Comparison of ENCODE assay signal across 23 cellular contexts in the genomic region with DNA sequence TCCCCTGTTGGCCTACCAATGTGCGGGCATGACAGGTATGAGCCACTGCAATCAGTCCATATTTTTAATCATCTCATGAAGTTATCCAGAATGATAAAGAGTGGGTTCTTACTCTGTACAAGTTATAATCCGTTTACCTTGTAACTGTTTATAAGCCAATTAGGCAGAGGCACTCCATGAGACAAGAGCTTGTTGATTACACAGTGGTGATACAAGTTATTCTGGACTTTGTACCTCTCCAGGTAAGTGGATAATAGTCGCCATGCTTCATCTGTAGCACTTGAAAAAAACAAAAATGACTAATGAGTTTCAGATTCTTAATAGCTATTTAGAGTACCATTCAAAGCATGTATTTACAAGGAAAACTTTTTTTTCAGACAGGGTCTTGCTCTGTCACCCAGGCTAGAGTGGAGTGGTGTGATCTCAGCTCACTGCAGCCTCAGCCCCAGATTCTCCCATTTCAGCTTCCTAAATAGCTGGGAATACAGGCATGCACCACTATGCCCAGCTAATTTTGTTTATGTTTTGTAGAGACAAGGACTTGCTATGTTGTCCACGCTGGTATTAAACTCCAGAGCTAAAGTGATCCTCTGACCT. TPM values are rescaled to one million over a fixed set of nuclear protein-coding genes. Genes with fewer than 3 reads are reported as not detected.
A peak's percentile ranks its signal among the peaks of the same experiment; 100 is the strongest.
DNase-seq lines count a peak whose midpoint lies in the region; TF ChIP-seq lines count a peak whose summit lies in the region.
"Had no signal": no experiment of that assay in that cellular context is flagged by ENCODE, and none has a peak within 500 bp of the region (broad histone marks: within the 10 kb centered on the region; RNA-seq: fewer than 3 reads in every experiment).

No MANE protein-coding gene starts in this region.

- H3K36me3 ChIP-seq in right atrium auricular region (peaks cover 27% of the 10 kb centered on the region), BE2C (peaks cover 9% of the 10 kb centered on the region; the same call in 1 of the 2 replicates)

- H3K4me3 ChIP-seq in right atrium auricular region (no peak overlapping the region), BE2C (ENCODE audit: low read depth, low read length) (no peak overlapping the region)
- H3K4me3 ChIP-seq: adrenal gland; BLaER1 treated with 17β-estradiol and CSF1 and Interleukin-3, amounts not matched to agents 10 nM and 100 nM; transverse colon had no signal

- H3K9me3 ChIP-seq in right atrium auricular region, result no peaks in the 10 kb centered on the region
- no peaks in the 10 kb centered on the region for H3K9me3 ChIP-seq in BE2C
- H3K9me3 ChIP-seq: adrenal gland; BLaER1 treated with 17β-estradiol and CSF1 and Interleukin-3, amounts not matched to agents 10 nM and 100 nM; transverse colon had no signal

- peak; percentile 13 for DNase-seq in DMS53 treated with DMSO at 0.1 percent for 48 hours (lab: John Stamatoyannopoulos, UW; ENCODE audit: unreplicated experiment)
- peak; percentile 7 for DNase-seq in NCI-H2227 (lab: John Stamatoyannopoulos, UW; ENCODE audit: unreplicated experiment)
- DNase-seq in right atrium auricular region (ENCODE audit: low spot score), result no peak
- DNase-seq in NCI-H2081 treated with DMSO at 0.1 percent for 48 hours (lab: John Stamatoyannopoulos, UW), result no peak
- DNase-seq in BE2C, result no peak
- DNase-seq in GM13976 (ENCODE audit: low spot score), result no peak
- DNase-seq: activated CD4-positive, alpha-beta T cell treated with anti-CD3 and anti-CD28 coated beads, Interleukin-2, amount 10 ng/mL, durations not matched to agents 24 days and 14 days; activated T-cell treated with anti-CD3 and anti-CD28 coated beads, Interleukin-2, amount 50 U/mL, for 48 hours; adrenal gland; dermis blood vessel endothelial cell; endodermal cell; GDM1; GOT3; head of caudate nucleus; kidney; mammary epithelial cell; NCI-H187; NCI-H774; nephron progenitor cell; T-helper 1 cell; transverse colon had no signal

- in situ Hi-C loops in GM13976 (cut with MboI; ENCODE audit: low sequenced_read_pairs, unreplicated experiment), result no loop called here

- H3K27me3 ChIP-seq in right atrium auricular region (no peaks in the 10 kb centered on the region), BE2C (no peaks in the 10 kb centered on the region)
- H3K27me3 ChIP-seq: adrenal gland; BLaER1 treated with 17β-estradiol and CSF1 and Interleukin-3, amounts not matched to agents 10 nM and 100 nM; transverse colon had no signal

- H3K4me1 ChIP-seq in right atrium auricular region, result peaks cover 0 to 6% of the 10 kb centered on the region in 2 donors
- H3K4me1 ChIP-seq in BE2C, result no peaks in the 10 kb centered on the region
- H3K4me1 ChIP-seq: adrenal gland; BLaER1 treated with 17β-estradiol and CSF1 and Interleukin-3, amounts not matched to agents 10 nM and 100 nM had no signal

- peak overlapping the region; percentile 54 for H3K27ac ChIP-seq in 22Rv1
- peak overlapping the region; percentile 66 to 68 for H3K27ac ChIP-seq in right atrium auricular region
- H3K27ac ChIP-seq: adrenal gland; BLaER1 treated with 17β-estradiol and CSF1 and Interleukin-3, amounts not matched to agents 10 nM and 100 nM; transverse colon had no signal

- TF ChIP-seq CTCF in 22Rv1 (IDR thresholded peaks at IDR 0.05), result no peak
- no peak for TF ChIP-seq CTCF in right atrium auricular region (IDR thresholded peaks at IDR 0.05)
- TF ChIP-seq CTCF in BE2C (IDR thresholded peaks at IDR 0.05; ENCODE audit: low read depth, low read length), result no peak
- TF ChIP-seq CTCF in GM13976 (IDR thresholded peaks at IDR 0.05; ENCODE audit: borderline replicate concordance, control extremely low read depth, extremely low read depth, insufficient read depth, missing control alignments), result no peak

RNA-seq across cellular contexts. Expression of a gene that starts 17.7 kb away (rescaled TPM):
- 10 to 100 TPM; 31.0 to 37.8 TPM for total RNA-seq in right atrium auricular region
- polyA plus RNA-seq in BE2C (2012; ENCODE audit: insufficient read depth, insufficient read length, low read depth), result 29.9 TPM

Comparison
In these comparisons a context has a peak if more than half of its experiments do, and no peak if none do; other contexts are left out.
1. DNase-seq: peak in DMS53 treated with DMSO at 0.1 percent for 48 hours (single experiment) and NCI-H2227 (single experiment); none in right atrium auricular region (single experiment), NCI-H2081 treated with DMSO at 0.1 percent for 48 hours (single experiment), BE2C (single experiment) and GM13976 (single experiment).